In the genomic region with DNA sequence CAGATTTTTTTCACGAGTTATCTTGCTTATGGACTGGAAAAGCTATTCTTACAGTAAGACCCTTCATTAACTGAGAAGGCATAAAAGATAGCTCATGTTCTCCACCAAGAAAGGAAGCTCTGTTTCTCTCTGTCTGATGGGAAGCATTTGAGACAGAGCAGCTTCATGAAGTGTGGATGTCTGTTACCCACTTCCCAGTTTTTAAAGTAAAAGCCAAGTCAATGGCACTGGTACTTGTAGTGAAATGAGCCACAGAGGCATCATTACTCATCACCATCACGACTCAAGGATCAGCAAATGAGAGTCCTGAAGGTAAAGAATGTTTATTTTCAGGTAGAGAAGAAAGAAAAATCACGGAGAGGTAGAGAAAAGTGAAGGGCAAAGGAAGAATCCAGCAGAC, we compare ENCODE assay signal across 14 cellular contexts.
A peak's percentile ranks its signal among the peaks of the same experiment; 100 is the strongest.
DNase-seq lines count a peak whose midpoint lies in the region; ATAC-seq and TF ChIP-seq lines count a peak whose summit lies in the region.
"Had no signal": no experiment of that assay in that cellular context is flagged by ENCODE, and none has a peak within 500 bp of the region (broad histone marks: within the 10 kb centered on the region; RNA-seq: fewer than 3 reads in every experiment).

No MANE protein-coding gene starts in this region.

- intact Hi-C loops in CD14-positive monocyte (cut with micrococcal nuclease) = no loop called here

- TF ChIP-seq CTCF in CD14-positive monocyte (IDR thresholded peaks at IDR 0.05) = no peak
- TF ChIP-seq CTCF in epithelial cell of esophagus (IDR thresholded peaks at IDR 0.05; ENCODE audit: insufficient read depth, low read depth, low read length, missing control alignments) = no peak

- peak overlapping the region in 5 of 7 donors; percentile 1 to 71 (median 43) for H3K27ac Mint-ChIP-seq in CD14-positive monocyte
- H3K27ac Mint-ChIP-seq: activated CD8-positive, alpha-beta T cell treated with anti-CD3 and anti-CD28 coated beads for 36 hours; activated naive CD8-positive, alpha-beta T cell; natural killer cell had no signal

- H3K4me3 Mint-ChIP-seq in CD14-positive monocyte = peak overlapping the region in 1 of 2 donors; percentile 75
- H3K4me3 Mint-ChIP-seq: activated CD8-positive, alpha-beta T cell treated with anti-CD3 and anti-CD28 coated beads for 36 hours; activated naive CD8-positive, alpha-beta T cell; natural killer cell had no signal

- H3K4me1 Mint-ChIP-seq in CD14-positive monocyte = peaks cover 20% of the 10 kb centered on the region

- H3K4me3 ChIP-seq in epithelial cell of esophagus (ENCODE audit: low read length) = no peak overlapping the region

- ATAC-seq in GM21390 (IDR thresholded peaks at IDR 0.05; ENCODE audit: unreplicated experiment) = no peak
- no peak for ATAC-seq in GM19351 (IDR thresholded peaks at IDR 0.05; ENCODE audit: unreplicated experiment)
- no peak for ATAC-seq in GM18909 (IDR thresholded peaks at IDR 0.05; ENCODE audit: poor library complexity, unreplicated experiment)
- ATAC-seq: activated CD8-positive, alpha-beta T cell treated with anti-CD3 and anti-CD28 coated beads for 36 hours; natural killer cell; stimulated activated naive CD8-positive, alpha-beta T cell treated with anti-CD3 and anti-CD28 coated beads, Interleukin-15, Interleukin-2, amounts not matched to agents 100 U/mL and 50 U/mL, for 24 hours had no signal

- no peaks in the 10 kb centered on the region for H3K27me3 Mint-ChIP-seq in CD14-positive monocyte (ENCODE audit: low read depth in 3 of 3)
- H3K27me3 Mint-ChIP-seq: activated CD8-positive, alpha-beta T cell treated with anti-CD3 and anti-CD28 coated beads for 36 hours; activated naive CD8-positive, alpha-beta T cell had no signal

- H3K9me3 Mint-ChIP-seq in CD14-positive monocyte = no peaks in the 10 kb centered on the region
- H3K9me3 Mint-ChIP-seq: activated CD8-positive, alpha-beta T cell treated with anti-CD3 and anti-CD28 coated beads for 36 hours; natural killer cell had no signal

- peaks cover 0 to 6% of the 10 kb centered on the region in 2 donors for H3K36me3 Mint-ChIP-seq in CD14-positive monocyte
- H3K36me3 Mint-ChIP-seq: natural killer cell had no signal

- DNase-seq in CD14-positive monocyte (ENCODE audit: low spot score) (no peak), M059J (ENCODE audit: low read depth) (peak; percentile 50), epithelial cell of esophagus (ENCODE audit: low read depth) (peak; percentile 36), pons (ENCODE audit: low spot score) (peak; percentile 81), NCI-H146 (lab: John Stamatoyannopoulos, UW) (no peak)
- DNase-seq: activated CD8-positive, alpha-beta T cell treated with anti-CD3 and anti-CD28 coated beads for 36 hours; effector memory CD4-positive, alpha-beta T cell; HCEC 1CT; natural killer cell; stimulated activated naive CD8-positive, alpha-beta T cell treated with anti-CD3 and anti-CD28 coated beads, Interleukin-15, Interleukin-2, amounts not matched to agents 100 U/mL and 50 U/mL, for 24 hours had no signal

Comparison
In these comparisons a context has a peak if more than half of its experiments do, and no peak if none do; other contexts are left out.
1. DNase-seq: peak in M059J (single experiment), epithelial cell of esophagus (single experiment) and pons (single experiment); none in CD14-positive monocyte (single experiment) and NCI-H146 (single experiment).